ENCODE assay signal across 9 cellular contexts in genomic region chr3:11140054-11140712, GRCh38. TPM values are rescaled to one million over a fixed set of nuclear protein-coding genes. Genes with fewer than 3 reads are reported as not detected.
DNase-seq lines count a peak whose midpoint lies in the region; ATAC-seq and TF ChIP-seq lines count a peak whose summit lies in the region.
"Had no signal": no experiment of that assay in that cellular context is flagged by ENCODE, and none has a peak within 500 bp of the region (broad histone marks: within the 10 kb centered on the region; RNA-seq: fewer than 3 reads in every experiment).

No MANE protein-coding gene starts in this region.

- no peak for TF ChIP-seq CTCF in smooth muscle cell (IDR thresholded peaks at IDR 0.05; ENCODE audit: borderline replicate concordance, insufficient read depth, poor library complexity, severe bottlenecking)

- peak; percentile 81 for DNase-seq in GDM1 (lab: John Stamatoyannopoulos, UW)
- peak; percentile 96 for DNase-seq in SKM-1 treated with dmso at 0.1 percent for 144 hours (lab: John Stamatoyannopoulos, UW; ENCODE audit: unreplicated experiment)
- peak; percentile 73 to 83 for DNase-seq in left colon
- DNase-seq in D341Med (ENCODE audit: low spot score): no peak
- DNase-seq in smooth muscle cell (lab: John Stamatoyannopoulos, UW; ENCODE audit: unreplicated experiment): no peak
- no peak for DNase-seq in H4 (ENCODE audit: low spot score)

- ATAC-seq in GM19438 (IDR thresholded peaks at IDR 0.05; ENCODE audit: low read depth, unreplicated experiment) (peak; percentile 99), HG03432 (IDR thresholded peaks at IDR 0.05; ENCODE audit: unreplicated experiment) (peak; percentile 99), left colon (peak; percentile 90)

- H4K20me1 ChIP-seq in smooth muscle cell (ENCODE audit: low read depth): no peaks in the 10 kb centered on the region

- H3K4me3 ChIP-seq in smooth muscle cell: no peak overlapping the region

- H3F3A ChIP-seq in smooth muscle cell (ENCODE audit: low read depth): peaks cover 6% of the 10 kb centered on the region

- no peaks in the 10 kb centered on the region for H3K27me3 ChIP-seq in smooth muscle cell (ENCODE audit: low read depth)

- no peak overlapping the region for H3K9ac ChIP-seq in smooth muscle cell (ENCODE audit: low read depth)
- H3K9ac ChIP-seq: KMS-11 had no signal

- 88% methylated on average over 13 of the region's 13 CpGs for WGBS in smooth muscle cell (ENCODE audit: low lambda C conversion rate)

- H3K4me2 ChIP-seq in smooth muscle cell: no peak overlapping the region
- H3K4me2 ChIP-seq: KMS-11 had no signal

- no peak overlapping the region for H3K27ac ChIP-seq in smooth muscle cell (ENCODE audit: low read depth)
- H3K27ac ChIP-seq: KMS-11 had no signal

- no peaks in the 10 kb centered on the region for H3K9me3 ChIP-seq in smooth muscle cell (replicated peaks; ENCODE audit: low read depth)

- intact Hi-C loops in left colon (cut with DNase I, micrococcal nuclease): no loop called here

- no peaks in the 10 kb centered on the region for H3K79me2 ChIP-seq in smooth muscle cell (ENCODE audit: low read depth)

- H3K4me1 ChIP-seq in smooth muscle cell (ENCODE audit: low read depth): peaks cover 5% of the 10 kb centered on the region

- H2AFZ ChIP-seq in smooth muscle cell (ENCODE audit: low read depth): no peak overlapping the region

- H3K36me3 ChIP-seq in smooth muscle cell (ENCODE audit: low read depth): no peaks in the 10 kb centered on the region

RNA-seq across cellular contexts. Expression of gene HRH1, which starts 14.1 kb away (rescaled TPM):
- total RNA-seq in left colon: 10 to 100 TPM in 1 of 2 donors, 1 to 10 TPM in 1; 7.9 to 13.8 TPM
- 6.1 and 9.9 TPM in 2 replicates for total RNA-seq in smooth muscle cell
- polyA plus RNA-seq in smooth muscle cell: 6.3 and 7.3 TPM in 2 replicates
- total RNA-seq in H4 (2014; rRNA removed; shearing (Covaris generic)): 1.9 and 3.9 TPM in 2 replicates

Comparison
In these comparisons a context has a peak if more than half of its experiments do, and no peak if none do; other contexts are left out.
1. DNase-seq: peak in GDM1 (single experiment), SKM-1 treated with dmso at 0.1 percent for 144 hours (single experiment) and left colon (2 of 2); none in D341Med (single experiment), smooth muscle cell (single experiment) and H4 (single experiment).
2. Peak in every context shown above with its lines, with median percentiles within 50 percentile points of each other: ATAC-seq.